Comparison of ENCODE assay signal across 8 cellular contexts in genomic region chr2:221571391-221572179, GRCh38. TPM values are rescaled to one million over a fixed set of nuclear protein-coding genes. Genes with fewer than 3 reads are reported as not detected.
A peak's percentile ranks its signal among the peaks of the same experiment; 100 is the strongest.
DNase-seq lines count a peak whose midpoint lies in the region; ATAC-seq, FAIRE-seq and TF ChIP-seq lines count a peak whose summit lies in the region.

No MANE protein-coding gene starts in this region.

- FAIRE-seq in GM19239 (lab: Jason Lieb, UNC) (no peak), HepG2 (lab: Jason Lieb, UNC) (no peak)

- no peak for TF ChIP-seq RAD21 in HepG2 (CRISPR knock-in tag; IDR thresholded peaks at IDR 0.05)

- no TSS peak for BruUV-seq in HepG2 (replicated peaks; lab: Mats Ljungman, UMichigan)

- no peaks in the 10 kb centered on the region for H3K9me3 ChIP-seq in HepG2 (ENCODE audit: low read length)

- H3K4me1 ChIP-seq in HepG2 (ENCODE audit: insufficient read depth, low read length), result peaks cover 7% of the 10 kb centered on the region

- WGBS in HepG2 (ENCODE audit: low lambda C conversion rate), result 23% methylated on average over 58 of the region's 71 CpGs

- no peak for TF ChIP-seq EP300 in HepG2 (IDR thresholded peaks at IDR 0.05; ENCODE audit: low read depth in 2 of 2, low read length in 2 of 2)
- TF ChIP-seq EP300 in HepG2 (CRISPR knock-in tag; IDR thresholded peaks at IDR 0.05; ENCODE audit: borderline replicate concordance), result no peak

- peaks cover 4 to 45% of the 10 kb centered on the region in 2 experiments; a peak in 4 of 5 replicates for H3K27me3 ChIP-seq in HepG2 (ENCODE audit: control insufficient read depth in 1 of 2, insufficient read depth in 2 of 2, low read length in 2 of 2)

- H3K4me3 ChIP-seq in AG10803 (ENCODE audit: low read length) (peak overlapping the region; percentile 79), HepG2 (replicated peaks in 1 of 3; ENCODE audit: insufficient read depth in 1 of 3, low read depth in 2 of 3, low read length in 3 of 3) (no peak overlapping the region)

- H3K4me2 ChIP-seq in HepG2 (ENCODE audit: low read depth, low read length), result no peak overlapping the region

- DNase-seq in AG10803 (ENCODE audit: low read depth), result peak; percentile 32
- DNase-seq in GM19239 (ENCODE audit: insufficient read length, low spot score), result peak; percentile 5
- peak; percentile 29 for DNase-seq in dedifferentiated amniotic fluid mesenchymal stem cell (ENCODE audit: extremely low spot score)
- no peak for DNase-seq in HepG2 (ENCODE audit: low spot score)
- DNase-seq in stimulated activated CD8-positive, alpha-beta memory T cell treated with anti-CD3 and anti-CD28 coated beads, Interleukin-7, amount 100 ng/mL, for 24 hours (ENCODE audit: low read depth), result peak; percentile 5
- no peak for DNase-seq in Ammon's horn (ENCODE audit: low spot score)

- H2AFZ ChIP-seq in HepG2 (ENCODE audit: low read length), result no peak overlapping the region

- no peak for TF ChIP-seq POLR2A in HepG2 (IDR thresholded peaks at IDR 0.05; ENCODE audit: insufficient read depth in 1 of 2, low read depth in 2 of 2, low read length in 2 of 2)

- intact Hi-C loops in HepG2 (cut with micrococcal nuclease; ENCODE audit: unreplicated experiment), result no loop called here

- no peaks in the 10 kb centered on the region for H3K79me2 ChIP-seq in HepG2 (ENCODE audit: insufficient read depth, low read length)

- H4K20me1 ChIP-seq in HepG2 (ENCODE audit: insufficient read depth, low read length), result no peaks in the 10 kb centered on the region

- in situ Hi-C loops in HepG2 (cut with HindIII; ENCODE audit: extremely low pct_ligation_motif_present, low pct_unique_long_range_greater_than_20kb), result loop anchor here (5.0 to 25.0 kb wide), 3 partner anchors 884 to 1834 kb away; no protein-coding TSS in a partner anchor

- CTCF ChIA-PET in HepG2 (lab: Yijun Ruan, JAX; ENCODE audit: low intra/inter-chr PET ratio, low total read pairs), result no interaction called here

- H3K27ac ChIP-seq in VCaP (peak overlapping the region; percentile 84), HepG2 (ENCODE audit: extremely low read length, insufficient read depth, low read length) (no peak overlapping the region)

- H3K36me3 ChIP-seq in HepG2 (replicated peaks in 1 of 2; ENCODE audit: control insufficient read depth in 1 of 2, insufficient read depth in 2 of 2, low read length in 2 of 2), result no peaks in the 10 kb centered on the region

- TF ChIP-seq CTCF in AG10803 (conservative IDR thresholded peaks at IDR 0.05; ENCODE audit: low read length) (no peak), VCaP (conservative IDR thresholded peaks at IDR 0.05) (no peak), HepG2 (CRISPR knock-in tag; IDR thresholded peaks at IDR 0.05) (no peak)

- ATAC-seq in HG03342 (IDR thresholded peaks at IDR 0.05; ENCODE audit: unreplicated experiment), result peak; percentile 6
- no peak for ATAC-seq in HepG2

- no peak overlapping the region for H3K9ac ChIP-seq in HepG2 (ENCODE audit: insufficient read depth, low read depth, low read length)

- POLR2A ChIA-PET in HepG2 (lab: Yijun Ruan, JAX), result no interaction called here

TF ChIP-seq in HepG2, 621 proteins besides CTCF, POLR2A, EP300 and RAD21 (continues in another document):
- TF ChIP-seq ZKSCAN1 (IDR thresholded peaks at IDR 0.05; ENCODE audit: low read length), result no peak
- TF ChIP-seq ZNF674 (CRISPR knock-in tag; IDR thresholded peaks at IDR 0.05; ENCODE audit: low read depth), result no peak
- TF ChIP-seq DMAP1 (CRISPR knock-in tag; IDR thresholded peaks at IDR 0.05), result no peak
- no peak for TF ChIP-seq ZNF576 (CRISPR knock-in tag; IDR thresholded peaks at IDR 0.05)
- no peak for TF ChIP-seq ZSCAN30 (CRISPR knock-in tag; IDR thresholded peaks at IDR 0.05)
- peak; percentile 27; the same call in 1 of the 2 replicates for TF ChIP-seq ZNF263 (CRISPR knock-in tag; IDR thresholded peaks at IDR 0.05)
- TF ChIP-seq HNF1A (IDR thresholded peaks at IDR 0.05; ENCODE audit: low read depth), result no peak
- TF ChIP-seq HNF1A (CRISPR knock-in tag; IDR thresholded peaks at IDR 0.05; ENCODE audit: borderline replicate concordance), result no peak
- TF ChIP-seq MXD3 (CRISPR knock-in tag; IDR thresholded peaks at IDR 0.05), result no peak

RNA-seq across cellular contexts. Expression of gene EPHA4, which starts 0.5 kb away (rescaled TPM):
- total RNA-seq in HepG2 (2016; rRNA removed; fragmentation: Illumina TruSeq; extraction: Trizol), result not detected in 2 replicates
- total RNA-seq in HepG2 (2016; cell fraction: cytosol; rRNA removed; fragmentation: Illumina TruSeq; extraction: Trizol; ENCODE audit: low read depth), result not detected in 2 replicates
- total RNA-seq in HepG2 (2016; cell fraction: insoluble cytoplasmic fraction; rRNA removed; fragmentation: Illumina TruSeq; extraction: Trizol), result not detected in 2 replicates
- not detected in 2 replicates for total RNA-seq in HepG2 (2016; cell fraction: membrane; rRNA removed; fragmentation: Illumina TruSeq; extraction: Trizol)
- not detected in 2 replicates for total RNA-seq in HepG2 (2016; cell fraction: nucleus; rRNA removed; fragmentation: Illumina TruSeq; extraction: Trizol)
- not detected in 2 replicates for polyA plus RNA-seq in HepG2 (2011; rRNA removed)
- not detected in 2 replicates for polyA plus RNA-seq in HepG2 (2011; cell fraction: cytosol; rRNA removed)
- polyA plus RNA-seq in HepG2 (2011; cell fraction: nucleus; rRNA removed), result not detected in 2 replicates
- polyA plus RNA-seq in HepG2 (2012), result not detected in 2 replicates
- not detected in 2 replicates for polyA plus RNA-seq in HepG2 (2016; cell fraction: cytosol; fragmentation: Illumina TruSeq; extraction: Trizol; ENCODE audit: low read depth)
- not detected in 2 replicates for polyA plus RNA-seq in HepG2 (2016; cell fraction: insoluble cytoplasmic fraction; fragmentation: Illumina TruSeq; extraction: Trizol; ENCODE audit: low read depth)
- polyA plus RNA-seq in HepG2 (2016; cell fraction: membrane; fragmentation: Illumina TruSeq; extraction: Trizol; ENCODE audit: low read depth), result not detected in 2 replicates
- polyA plus RNA-seq in HepG2 (2016; cell fraction: nucleus; fragmentation: Illumina TruSeq; extraction: Trizol; ENCODE audit: insufficient read depth, low read depth), result not detected in 2 replicates
- not detected in 2 replicates for polyA minus RNA-seq in HepG2 (2011; rRNA and poly(A)+ RNA removed; ENCODE audit: low replicate concordance)
- not detected in 2 replicates for polyA minus RNA-seq in HepG2 (2011; cell fraction: cytosol; rRNA and poly(A)+ RNA removed)
- polyA minus RNA-seq in HepG2 (2011; cell fraction: nucleus; rRNA and poly(A)+ RNA removed), result not detected in 2 replicates

Comparison
In these comparisons a context has a peak if more than half of its experiments do, and no peak if none do; other contexts are left out.
1. DNase-seq: peak in AG10803 (single experiment), GM19239 (single experiment), dedifferentiated amniotic fluid mesenchymal stem cell (single experiment) and stimulated activated CD8-positive, alpha-beta memory T cell treated with anti-CD3 and anti-CD28 coated beads, Interleukin-7, amount 100 ng/mL, for 24 hours (single experiment); none in HepG2 (single experiment) and Ammon's horn (single experiment).